7 cellular contexts compared by ENCODE assay signal in genomic region chr11:121589946-121590537, GRCh38.
DNase-seq lines count a peak whose midpoint lies in the region; ATAC-seq and TF ChIP-seq lines count a peak whose summit lies in the region.

No MANE protein-coding gene starts in this region.

- in situ Hi-C loops in GM18951 (cut with MboI; ENCODE audit: low sequenced_read_pairs, unreplicated experiment) = loop anchor here (5.0 kb wide), 1 partner anchor 273 kb away; no protein-coding TSS in a partner anchor

- H3K27ac ChIP-seq in neural progenitor cell = peak overlapping the region; percentile 69
- H3K27ac ChIP-seq in PC-3 (ENCODE audit: low read length) = no peak overlapping the region

- H3K27ac Mint-ChIP-seq in neural progenitor cell = peak overlapping the region; percentile 46

- no peaks in the 10 kb centered on the region for H3K79me2 ChIP-seq in neural progenitor cell (ENCODE audit: low read depth)
- H3K79me2 ChIP-seq in PC-3 (ENCODE audit: low read length) = no peaks in the 10 kb centered on the region

- ATAC-seq in HG02623 (IDR thresholded peaks at IDR 0.05; ENCODE audit: unreplicated experiment) = peak; percentile 68
- no peak for ATAC-seq in PC-3

- H3K4me2 ChIP-seq in neural progenitor cell (peak overlapping the region; percentile 54), PC-3 (ENCODE audit: low read length) (no peak overlapping the region)

- H3K9me3 ChIP-seq in neural progenitor cell (ENCODE audit: low read depth) (no peaks in the 10 kb centered on the region), PC-3 (ENCODE audit: low read length) (no peaks in the 10 kb centered on the region)

- H3K9me3 Mint-ChIP-seq in neural progenitor cell = no peaks in the 10 kb centered on the region

- TF ChIP-seq CTCF in neural progenitor cell (IDR thresholded peaks at IDR 0.05) = no peak
- TF ChIP-seq CTCF in PC-3 (conservative IDR thresholded peaks at IDR 0.05; ENCODE audit: low read depth, low read length) = no peak

- H3F3A ChIP-seq in neural progenitor cell (ENCODE audit: low read depth) = peaks cover 16% of the 10 kb centered on the region
- no peaks in the 10 kb centered on the region for H3F3A ChIP-seq in PC-3 (ENCODE audit: low read length, unreplicated experiment)

- H3K27me3 ChIP-seq in neural progenitor cell (no peaks in the 10 kb centered on the region), PC-3 (ENCODE audit: low read length) (no peaks in the 10 kb centered on the region)

- no peak overlapping the region for H3K9ac ChIP-seq in neural progenitor cell
- no peak overlapping the region for H3K9ac ChIP-seq in PC-3 (ENCODE audit: low read length)

- CTCF ChIA-PET in PC-3 (lab: Charles Lee) = no interaction called here

- peak; percentile 24 for TF ChIP-seq POLR2A in GM18951 (IDR thresholded peaks at IDR 0.05; ENCODE audit: extremely low read depth, insufficient read depth, insufficient read length)

- H3K36me3 ChIP-seq in neural progenitor cell = peaks cover 9% of the 10 kb centered on the region
- peaks cover 33% of the 10 kb centered on the region for H3K36me3 ChIP-seq in PC-3 (ENCODE audit: low read depth, low read length)

- no peaks in the 10 kb centered on the region for H3K9me2 ChIP-seq in PC-3 (replicated peaks; ENCODE audit: low read length)

- peak overlapping the region; percentile 60 for H3K4me3 Mint-ChIP-seq in neural progenitor cell

- H3K27me3 Mint-ChIP-seq in neural progenitor cell (ENCODE audit: insufficient read depth, low read depth) = no peaks in the 10 kb centered on the region

- no peaks in the 10 kb centered on the region for H4K20me1 ChIP-seq in neural progenitor cell (ENCODE audit: low read depth)
- H4K20me1 ChIP-seq in PC-3 (ENCODE audit: low read length) = no peaks in the 10 kb centered on the region

- no peak overlapping the region for H2AFZ ChIP-seq in neural progenitor cell (replicated peaks)
- no peak overlapping the region for H2AFZ ChIP-seq in PC-3 (ENCODE audit: low read length)

- H3K4me1 ChIP-seq in neural progenitor cell = peaks cover 18% of the 10 kb centered on the region
- H3K4me1 ChIP-seq in PC-3 (ENCODE audit: insufficient read depth, low read length) = peaks cover 22% of the 10 kb centered on the region

- peaks cover 25% of the 10 kb centered on the region for H3K4me1 Mint-ChIP-seq in neural progenitor cell

- no TSS peak for BruUV-seq in PC-3 (replicated peaks; lab: Mats Ljungman, UMichigan)

- POLR2A ChIA-PET in PC-3 (lab: Charles Lee; ENCODE audit: unreplicated experiment) = no interaction called here

- DNase-seq in NOMO-1 treated with DMSO at 0.1 percent for 48 hours (lab: John Stamatoyannopoulos, UW; ENCODE audit: unreplicated experiment) (peak; percentile 90), neural progenitor cell (ENCODE audit: low spot score) (no peak), NCI-H1092 (lab: John Stamatoyannopoulos, UW) (no peak), PC-3 (no peak), NCI-H2029 (lab: John Stamatoyannopoulos, UW) (no peak)

- intact Hi-C loops in PC-3 (cut with micrococcal nuclease) = loop anchor here (2.0 to 5.0 kb wide), 3 partner anchors 123 to 393 kb away; no protein-coding TSS in a partner anchor

- peaks cover 10% of the 10 kb centered on the region for H3K36me3 Mint-ChIP-seq in neural progenitor cell

- H3K4me3 ChIP-seq in neural progenitor cell = no peak overlapping the region
- H3K4me3 ChIP-seq in PC-3 (ENCODE audit: low read length) = no peak overlapping the region
